Comparison of ENCODE assay signal across 25 cellular contexts in genomic region chr2:39954346-39954745, GRCh38.
DNase-seq lines count a peak whose midpoint lies in the region; ATAC-seq and TF ChIP-seq lines count a peak whose summit lies in the region.
"Had no signal": no experiment of that assay in that cellular context is flagged by ENCODE, and none has a peak within 500 bp of the region (broad histone marks: within the 10 kb centered on the region; RNA-seq: fewer than 3 reads in every experiment).

No MANE protein-coding gene starts in this region.

- peak overlapping the region in 1 of 2 donors; percentile 7 for H3K27ac Mint-ChIP-seq in activated naive CD4-positive, alpha-beta T cell treated with anti-CD3 and anti-CD28 coated beads, Interleukin-2, amount 50 U/mL, for 72 hours
- H3K27ac Mint-ChIP-seq: activated CD4-positive, alpha-beta memory T cell treated with anti-CD3 and anti-CD28 coated beads, Interleukin-2, amount 10 ng/mL, durations not matched to agents 7 days and 5 days; activated naive CD4-positive, alpha-beta T cell treated with anti-CD3 and anti-CD28 coated beads, Interleukin-2, amount 10 ng/mL, durations not matched to agents 7 days and 5 days; brain; H9; natural killer cell; WTC11 had no signal

- in situ Hi-C loops in GM13977 (cut with MboI; ENCODE audit: low pct_unique_long_range_greater_than_20kb, low sequenced_read_pairs, unreplicated experiment) = no loop called here

- no peak overlapping the region for H3K4me3 ChIP-seq in choroid plexus epithelial cell (ENCODE audit: low read depth, low read length)
- H3K4me3 ChIP-seq: coronary artery had no signal

- ATAC-seq in activated naive CD4-positive, alpha-beta T cell treated with anti-CD3 and anti-CD28 coated beads, Interleukin-2, amount 50 U/mL, for 72 hours = peak; percentile 31 to 74
- ATAC-seq in HG03457 (IDR thresholded peaks at IDR 0.05; ENCODE audit: unreplicated experiment) = no peak
- ATAC-seq: left lobe of liver, natural killer cell, SK-N-SH treated with all-trans-retinoic acid at 6 μM for 48 hours, WTC11 had no signal

- no peak for DNase-seq in activated naive CD4-positive, alpha-beta T cell treated with anti-CD3 and anti-CD28 coated beads, Interleukin-2, amount 50 U/mL, for 72 hours (ENCODE audit: low spot score in 2 of 2)
- DNase-seq in activated naive CD4-positive, alpha-beta T cell (lab: John Stamatoyannopoulos, UW) = no peak
- DNase-seq in M059J (ENCODE audit: low read depth) (peak; percentile 36), choroid plexus epithelial cell (ENCODE audit: low read depth) (peak; percentile 2), stromal cell of bone marrow (ENCODE audit: low read depth) (peak; percentile 30), midbrain (lab: John Stamatoyannopoulos, UW) (no peak), GM13977 (ENCODE audit: low spot score) (no peak)
- DNase-seq: activated CD4-positive, alpha-beta memory T cell treated with anti-CD3 and anti-CD28 coated beads, Interleukin-2, amount 10 ng/mL, durations not matched to agents 7 days and 5 days; activated naive CD4-positive, alpha-beta T cell treated with anti-CD3 and anti-CD28 coated beads, Interleukin-2, amount 10 ng/mL, durations not matched to agents 7 days and 5 days; activated T-cell treated with anti-CD3 and anti-CD28 coated beads, Interleukin-2, amount 50 U/mL, for 1 hour; CD4-positive, CD25-positive, alpha-beta regulatory T cell; H9; head of caudate nucleus; KG1; natural killer cell; NCI-H1694; NCI-H2171 treated with DMSO at 0.1 percent for 48 hours; NCI-H69; retina had no signal

- H3K36me3 Mint-ChIP-seq in activated naive CD4-positive, alpha-beta T cell treated with anti-CD3 and anti-CD28 coated beads, Interleukin-2, amount 50 U/mL, for 72 hours = peaks cover 0 to 13% of the 10 kb centered on the region in 2 donors
- H3K36me3 Mint-ChIP-seq: activated naive CD4-positive, alpha-beta T cell treated with anti-CD3 and anti-CD28 coated beads, Interleukin-2, amount 10 ng/mL, durations not matched to agents 7 days and 5 days; brain; CD4-positive, CD25-positive, alpha-beta regulatory T cell; natural killer cell; WTC11 had no signal

- TF ChIP-seq CTCF in choroid plexus epithelial cell (conservative IDR thresholded peaks at IDR 0.05; ENCODE audit: low read depth, low read length) = no peak
- no peak for TF ChIP-seq CTCF in GM13977 (IDR thresholded peaks at IDR 0.05; ENCODE audit: extremely low read depth, insufficient read depth, missing control alignments)

- no peaks in the 10 kb centered on the region for H3K9me3 Mint-ChIP-seq in activated naive CD4-positive, alpha-beta T cell treated with anti-CD3 and anti-CD28 coated beads, Interleukin-2, amount 50 U/mL, for 72 hours
- H3K9me3 Mint-ChIP-seq: activated CD4-positive, alpha-beta memory T cell treated with anti-CD3 and anti-CD28 coated beads, Interleukin-2, amount 10 ng/mL, durations not matched to agents 7 days and 5 days; activated naive CD4-positive, alpha-beta T cell treated with anti-CD3 and anti-CD28 coated beads, Interleukin-2, amount 10 ng/mL, durations not matched to agents 7 days and 5 days; brain had no signal

Comparison
In these comparisons a context has a peak if more than half of its experiments do, and no peak if none do; other contexts are left out.
1. DNase-seq: peak in M059J (single experiment), choroid plexus epithelial cell (single experiment) and stromal cell of bone marrow (single experiment); none in activated naive CD4-positive, alpha-beta T cell treated with anti-CD3 and anti-CD28 coated beads, Interleukin-2, amount 50 U/mL, for 72 hours (0 of 2), activated naive CD4-positive, alpha-beta T cell (0 of 4), midbrain (single experiment) and GM13977 (single experiment).